In genomic region chr3:120569224-120569915, GRCh38 we compare ENCODE assay signal across 22 cellular contexts. TPM values are rescaled to one million over a fixed set of nuclear protein-coding genes. Genes with fewer than 3 reads are reported as not detected.
DNase-seq lines count a peak whose midpoint lies in the region; TF ChIP-seq lines count a peak whose summit lies in the region.
"Had no signal": no experiment of that assay in that cellular context is flagged by ENCODE, and none has a peak within 500 bp of the region (broad histone marks: within the 10 kb centered on the region; RNA-seq: fewer than 3 reads in every experiment).

No MANE protein-coding gene starts in this region.

- H3K27ac ChIP-seq in cingulate gyrus (ENCODE audit: low read depth, low read length) (peak overlapping the region; percentile 60), ovary (no peak overlapping the region)
- H3K27ac ChIP-seq: HL-60, upper lobe of left lung had no signal

- H3K27me3 ChIP-seq in ovary, result no peaks in the 10 kb centered on the region
- H3K27me3 ChIP-seq: upper lobe of left lung had no signal

- no peak for TF ChIP-seq POLR2A in ovary (IDR thresholded peaks at IDR 0.05)

- peak; percentile 39 for DNase-seq in H4 (ENCODE audit: low spot score)
- peak; percentile 20 for DNase-seq in RPMI7951 (ENCODE audit: low read depth)
- DNase-seq in myocyte (ENCODE audit: low read depth), result peak; percentile 30
- DNase-seq in AG08396 (ENCODE audit: low spot score), result no peak
- DNase-seq in ovary, result no peak
- DNase-seq in activated effector memory CD4-positive, alpha-beta T cell treated with anti-CD3 and anti-CD28 coated beads, Interleukin-2, amount 50 U/mL, for 16 hours, result no peak
- DNase-seq in NCI-H187 treated with DMSO at 0.1 percent for 48 hours (lab: John Stamatoyannopoulos, UW), result no peak
- DNase-seq: activated CD4-positive, alpha-beta T cell treated with anti-CD3 and anti-CD28 coated beads, Interleukin-2, amount 50 U/mL, for 1 hour; activated CD8-positive, alpha-beta memory T cell treated with anti-CD3 and anti-CD28 coated beads, Interleukin-2, amount 50 U/mL, for 4 hours; activated effector memory CD4-positive, alpha-beta T cell treated with Interleukin-2 at 50 U/mL for 16 hours; DMS79; effector memory CD4-positive, alpha-beta T cell; left colon; NCI-H146; NCI-H2227 treated with DMSO at 0.1 percent for 48 hours; NCI-H774; SHP77 treated with DMSO at 0.1 percent for 48 hours; stimulated activated CD8-positive, alpha-beta memory T cell treated with anti-CD3 and anti-CD28 coated beads, Interleukin-4, amount 100 ng/mL, for 48 hours; T-cell; upper lobe of left lung had no signal

- peaks cover 5% of the 10 kb centered on the region for H3K4me1 ChIP-seq in ovary (ENCODE audit: insufficient read depth)

- no peak for TF ChIP-seq EP300 in ovary (IDR thresholded peaks at IDR 0.05)

- H3K9me3 ChIP-seq in ovary, result no peaks in the 10 kb centered on the region
- H3K9me3 ChIP-seq: upper lobe of left lung had no signal

- H3K4me3 ChIP-seq in ovary, result no peak overlapping the region
- H3K4me3 ChIP-seq: upper lobe of left lung had no signal

- TF ChIP-seq CTCF in ovary (IDR thresholded peaks at IDR 0.05), result no peak

- no peaks in the 10 kb centered on the region for H3K36me3 ChIP-seq in ovary
- H3K36me3 ChIP-seq: upper lobe of left lung had no signal

- WGBS in ovary, 3 donors, result 45 to 67% (median 51%) methylated on average over 10 of the region's 10 CpGs

- intact Hi-C loops in ovary (cut with DNase I), result loop anchor here in 1 of 4 donors (10.0 kb wide), 1 partner anchor 175 kb away; the partner anchor contains the start of genes GTF2E1 and RABL3

RNA-seq across cellular contexts. Expression of gene NDUFB4, which starts 26.8 kb away (rescaled TPM):
- total RNA-seq in H4 (2014; rRNA removed; shearing (Covaris generic)), result 417 and 463 TPM in 2 replicates
- total RNA-seq in RPMI7951 (2014; rRNA removed; shearing (Covaris generic)), result 323 and 341 TPM in 2 replicates
- total RNA-seq in myocyte, result 81.1 and 150 TPM in 2 replicates
- 225 TPM for polyA plus RNA-seq in myocyte (2012)
- total RNA-seq in ovary, result 100 to 1,000 TPM in 3 of 7 donors, 10 to 100 TPM in 4; 58.2 to 145 (median 89.4) TPM
- 100 to 1,000 TPM; 147 to 183 TPM for polyA plus RNA-seq in ovary

Comparison
In these comparisons a context has a peak if more than half of its experiments do, and no peak if none do; other contexts are left out.
1. DNase-seq: peak in H4 (single experiment), RPMI7951 (single experiment) and myocyte (single experiment); none in AG08396 (single experiment), ovary (0 of 5), activated effector memory CD4-positive, alpha-beta T cell treated with anti-CD3 and anti-CD28 coated beads, Interleukin-2, amount 50 U/mL, for 16 hours (single experiment) and NCI-H187 treated with DMSO at 0.1 percent for 48 hours (single experiment).